12 cellular contexts compared by ENCODE assay signal in the genomic region with DNA sequence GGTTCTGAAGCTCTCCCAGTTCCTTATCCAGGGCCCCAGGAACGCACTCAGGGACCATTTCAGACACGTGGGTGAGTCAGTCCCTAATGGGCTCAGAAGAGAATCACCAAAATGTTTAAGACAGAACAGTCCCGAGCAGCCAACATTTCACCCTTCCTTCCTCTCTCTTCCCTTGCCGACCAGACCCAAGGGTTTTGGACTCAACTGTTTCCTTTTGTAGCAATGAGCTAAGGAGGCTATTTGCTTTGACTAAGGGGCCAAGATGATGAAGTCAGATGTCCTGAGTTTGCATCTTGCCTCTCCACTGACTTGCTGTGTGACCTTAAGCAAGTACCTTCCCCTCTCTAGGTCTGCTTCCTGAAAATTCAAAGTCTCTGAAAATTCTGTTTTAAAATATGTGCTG.
DNase-seq lines count a peak whose midpoint lies in the region; ATAC-seq, FAIRE-seq and TF ChIP-seq lines count a peak whose summit lies in the region.
"Had no signal": no experiment of that assay in that cellular context is flagged by ENCODE, and none has a peak within 500 bp of the region (broad histone marks: within the 10 kb centered on the region; RNA-seq: fewer than 3 reads in every experiment).

No MANE protein-coding gene starts in this region.

- H3K9me3 ChIP-seq in stomach, result peaks cover 0 to 7% (median 0%) of the 10 kb centered on the region in 4 donors
- H3K9me3 ChIP-seq: upper lobe of left lung had no signal

- DNase-seq in HCEC 1CT (peak; percentile 71), fibroblast of the conjunctiva (ENCODE audit: low read depth) (peak; percentile 53), stomach (no peak), GM12892 (ENCODE audit: insufficient read length) (no peak), NCI-H82 (lab: John Stamatoyannopoulos, UW) (no peak)
- DNase-seq: activated T-cell treated with anti-CD3 and anti-CD28 coated beads, Interleukin-2, amount 50 U/mL, for 48 hours; effector memory CD4-positive, alpha-beta T cell; upper lobe of left lung had no signal

- no peak for ATAC-seq in GM18861 (IDR thresholded peaks at IDR 0.05; ENCODE audit: unreplicated experiment)
- no peak for ATAC-seq in HG03469 (IDR thresholded peaks at IDR 0.05; ENCODE audit: unreplicated experiment)

- no peak for TF ChIP-seq EP300 in stomach (IDR thresholded peaks at IDR 0.05)

- TF ChIP-seq POLR2A in stomach (IDR thresholded peaks at IDR 0.05), result no peak
- no peak for TF ChIP-seq POLR2A in GM12892 (IDR thresholded peaks at IDR 0.05; ENCODE audit: low read depth, low read length)

- TF ChIP-seq CTCF in WI38 (IDR thresholded peaks at IDR 0.05; ENCODE audit: low read depth, low read length) (no peak), stomach (IDR thresholded peaks at IDR 0.05) (no peak)

- H3K4me1 ChIP-seq in stomach, result peaks cover 8 to 38% (median 19%) of the 10 kb centered on the region in 4 donors
- H3K4me1 ChIP-seq: upper lobe of left lung had no signal

- H3K4me3 ChIP-seq in WI38 (ENCODE audit: low read depth, low read length) (0 out of 2 replicates have a peak overlapping the region, but pooled peaks have one; percentile 16), stomach (no peak overlapping the region)
- H3K4me3 ChIP-seq: MG63, upper lobe of left lung had no signal

- WGBS in stomach, 5 donors, result 35 to 59% (median 51%) methylated on average over 4 of the region's 4 CpGs

- H3K36me3 ChIP-seq in stomach, result no peaks in the 10 kb centered on the region
- H3K36me3 ChIP-seq: MG63, upper lobe of left lung had no signal

- FAIRE-seq in GM12892 (lab: Jason Lieb, UNC), result no peak

- intact Hi-C loops in stomach (cut with DNase I; ENCODE audit: low total_unique reads), result no loop called here

- H3K27ac ChIP-seq in stomach, result peak overlapping the region; percentile 29 to 80 (median 77)
- H3K27ac ChIP-seq: upper lobe of left lung had no signal

- peaks cover 0 to under 1% (median 0%) of the 10 kb centered on the region in 3 donors for H3K27me3 ChIP-seq in stomach
- H3K27me3 ChIP-seq: MG63, upper lobe of left lung had no signal

Comparison
In these comparisons a context has a peak if more than half of its experiments do, and no peak if none do; other contexts are left out.
1. DNase-seq: peak in HCEC 1CT (single experiment) and fibroblast of the conjunctiva (single experiment); none in stomach (single experiment), GM12892 (single experiment) and NCI-H82 (single experiment).